In genomic region chr7:23246540-23246939, GRCh38 we compare ENCODE assay signal across 8 cellular contexts. TPM values are rescaled to one million over a fixed set of nuclear protein-coding genes. Genes with fewer than 3 reads are reported as not detected.
A peak's percentile ranks its signal among the peaks of the same experiment; 100 is the strongest.
DNase-seq lines count a peak whose midpoint lies in the region; ATAC-seq and TF ChIP-seq lines count a peak whose summit lies in the region.

Gene GPNMB, plus strand, starts transcription at chr7:23246775. Its CDS starts 83 bp downstream, at chr7:23246858.

- no peak within 1 kb of the TSS for H3K27ac ChIP-seq in IMR-90 (ENCODE audit: insufficient read depth, low read length)
- peak within 1 kb of the TSS; percentile 36 for H3K27ac ChIP-seq in colonic mucosa
- peak within 1 kb of the TSS; percentile 74 for H3K27ac ChIP-seq in lower lobe of right lung
- peak within 1 kb of the TSS; percentile 37 to 86 (median 79) for H3K27ac ChIP-seq in tibial nerve

- WGBS in IMR-90 (ENCODE audit: extremely low coverage in 2 of 2, insufficient read length in 1 of 2), 2 experiments: 88% methylated on average over 3 of the region's 7 CpGs; no CpG with 5 or more reads in 1 of the 2 experiments
- 35 to 37% methylated on average over 7 of the region's 7 CpGs for WGBS in tibial nerve, 2 donors

- dilution Hi-C loops in IMR-90 (cut with HindIII; ENCODE audit: low sequenced_read_pairs, unreplicated experiment): no loop called here

- in situ Hi-C loops in IMR-90 (cut with MboI; ENCODE audit: low sequenced_read_pairs): no loop called here

- ATAC-seq in IMR-90 (ENCODE audit: low read depth) (peak; percentile 60), lower lobe of right lung (peak; percentile 59 to 70)

- no peak within 1 kb of the TSS for H3K9ac ChIP-seq in IMR-90 (ENCODE audit: low read depth, low read length)
- H3K9ac ChIP-seq in colonic mucosa (ENCODE audit: low read depth in 2 of 2, low read length in 2 of 2): peak within 1 kb of the TSS in 1 of 2 donors; percentile 27

- DNase-seq in IMR-90 (peak; percentile 58), colonic mucosa (peak; percentile 32), lower lobe of right lung (no peak), tibial nerve (ENCODE audit: low spot score in 2 of 2) (peak; percentile 28 to 85), germinal center (ENCODE audit: low spot score) (no peak), RKO (ENCODE audit: low spot score) (no peak), OCI-M2 (lab: John Stamatoyannopoulos, UW; ENCODE audit: unreplicated experiment) (no peak)
- DNase-seq in stimulated activated naive CD4-positive, alpha-beta T cell (lab: John Stamatoyannopoulos, UW): no peak

- H3K4me3 ChIP-seq in IMR-90 (ENCODE audit: insufficient read depth, low read depth, low read length) (no peak within 1 kb of the TSS), colonic mucosa (peak within 1 kb of the TSS; percentile 22), lower lobe of right lung (peak within 1 kb of the TSS; percentile 53), tibial nerve (peak within 1 kb of the TSS; percentile 34 to 58 (median 44))

- H3K23ac ChIP-seq in IMR-90 (ENCODE audit: low read depth, low read length): no peak within 1 kb of the TSS

- no peak within 1 kb of the TSS for H4K8ac ChIP-seq in IMR-90 (ENCODE audit: low read depth in 2 of 2, low read length in 2 of 2)

- POLR2A ChIA-PET in IMR-90 (lab: Charles Lee; ENCODE audit: unreplicated experiment): no interaction called here

- no peak for TF ChIP-seq CTCF in IMR-90 (conservative IDR thresholded peaks at IDR 0.05; ENCODE audit: low read depth, low read length)
- no peak for TF ChIP-seq CTCF in colonic mucosa (IDR thresholded peaks at IDR 0.05)
- TF ChIP-seq CTCF in lower lobe of right lung (IDR thresholded peaks at IDR 0.05): no peak
- no peak for TF ChIP-seq CTCF in tibial nerve (IDR thresholded peaks at IDR 0.05)

- H2BK120ac ChIP-seq in IMR-90 (ENCODE audit: low read depth, low read length): no peak within 1 kb of the TSS

- no TSS peak for BruUV-seq in IMR-90 (replicated peaks; lab: Mats Ljungman, UMichigan)

- no peak within 1 kb of the TSS for H3K18ac ChIP-seq in IMR-90 (ENCODE audit: low read depth, low read length)

- H4K5ac ChIP-seq in IMR-90 (ENCODE audit: low read depth, low read length): no peak within 1 kb of the TSS

- H3K79me1 ChIP-seq in IMR-90 (ENCODE audit: low read depth in 1 of 2, low read length in 2 of 2): no peaks in the 10 kb centered on the region

- TF ChIP-seq POLR2A in IMR-90 (IDR thresholded peaks at IDR 0.05; ENCODE audit: low read depth, low read length) (no peak), tibial nerve (IDR thresholded peaks at IDR 0.05) (peak; percentile 27 to 58)

- H3K14ac ChIP-seq in IMR-90 (replicated peaks; ENCODE audit: low read depth, low read length): no peak within 1 kb of the TSS

- H3K56ac ChIP-seq in IMR-90 (ENCODE audit: extremely low read depth, insufficient read depth, low read length): no peak within 1 kb of the TSS

- H3K9me1 ChIP-seq in IMR-90 (ENCODE audit: insufficient read depth, low read length): no peaks in the 10 kb centered on the region

- no peak within 1 kb of the TSS for H2AK9ac ChIP-seq in IMR-90 (replicated peaks; ENCODE audit: low read depth, low read length, poor library complexity)

- no peak within 1 kb of the TSS for H2BK5ac ChIP-seq in IMR-90 (ENCODE audit: low read depth, low read length, poor library complexity, severe bottlenecking)

- no peak within 1 kb of the TSS for H4K91ac ChIP-seq in IMR-90 (ENCODE audit: insufficient read depth, low read depth, low read length)

- H4K20me1 ChIP-seq in IMR-90 (ENCODE audit: insufficient read depth, low read length): no peaks in the 10 kb centered on the region

- no peak within 1 kb of the TSS for H3K4ac ChIP-seq in IMR-90 (ENCODE audit: low read depth, low read length)

- H2BK15ac ChIP-seq in IMR-90 (ENCODE audit: low read depth, low read length): no peak within 1 kb of the TSS

- H3K36me3 ChIP-seq in IMR-90 (ENCODE audit: control insufficient read depth, insufficient read depth, low read length) (no peaks in the 10 kb centered on the region), colonic mucosa (no peaks in the 10 kb centered on the region), lower lobe of right lung (no peaks in the 10 kb centered on the region), tibial nerve (no peaks in the 10 kb centered on the region)

- H3K9me3 ChIP-seq in IMR-90 (ENCODE audit: control insufficient read depth, insufficient read depth, low read length) (peaks cover 2% of the 10 kb centered on the region; the same call in 1 of the 2 replicates), colonic mucosa (no peaks in the 10 kb centered on the region), lower lobe of right lung (no peaks in the 10 kb centered on the region), tibial nerve (peaks cover 0 to 3% (median 0%) of the 10 kb centered on the region in 4 donors)

- peak in 1 of 2 donors; percentile 84 for TF ChIP-seq EP300 in tibial nerve (IDR thresholded peaks at IDR 0.05)

- intact Hi-C loops in IMR-90 (cut with micrococcal nuclease) (no loop called here), colonic mucosa (cut with DNase I) (no loop called here), lower lobe of right lung (cut with DNase I) (no loop called here)

- H3K27me3 ChIP-seq in IMR-90 (ENCODE audit: control insufficient read depth, insufficient read depth, low read length) (peaks cover 42% of the 10 kb centered on the region), colonic mucosa (peaks cover 19% of the 10 kb centered on the region), lower lobe of right lung (ENCODE audit: low read depth) (peaks cover 19% of the 10 kb centered on the region), tibial nerve (no peaks in the 10 kb centered on the region)

- no peak within 1 kb of the TSS for H2AK5ac ChIP-seq in IMR-90 (ENCODE audit: low read depth, low read length)

- CTCF ChIA-PET in IMR-90 (lab: Yijun Ruan, JAX): no interaction called here

- H3K4me2 ChIP-seq in IMR-90 (ENCODE audit: low read depth, low read length): no peak within 1 kb of the TSS; the same call in 1 of the 2 replicates

- no peaks in the 10 kb centered on the region; the same call in 1 of the 2 replicates for H3K4me1 ChIP-seq in IMR-90 (ENCODE audit: control insufficient read depth, insufficient read depth, low read length)
- no peaks in the 10 kb centered on the region for H3K4me1 ChIP-seq in colonic mucosa
- no peaks in the 10 kb centered on the region for H3K4me1 ChIP-seq in lower lobe of right lung
- H3K4me1 ChIP-seq in tibial nerve: peaks cover 0 to 34% (median 0%) of the 10 kb centered on the region in 4 donors

- no peak for TF ChIP-seq RAD21 in IMR-90 (IDR thresholded peaks at IDR 0.05; ENCODE audit: low read length)

- H2AFZ ChIP-seq in IMR-90 (replicated peaks; ENCODE audit: low read length, poor library complexity): peak within 1 kb of the TSS; percentile 86

- H2BK20ac ChIP-seq in IMR-90 (ENCODE audit: low read depth, low read length): no peak within 1 kb of the TSS

TF ChIP-seq in IMR-90, 13 proteins besides CTCF, POLR2A, EP300 and RAD21:
- TF ChIP-seq MAFK (IDR thresholded peaks at IDR 0.05; ENCODE audit: low read depth, low read length) (no peak), BHLHE40 (IDR thresholded peaks at IDR 0.05; ENCODE audit: low read depth, low read length) (no peak), USF2 (IDR thresholded peaks at IDR 0.05; ENCODE audit: low read depth, low read length) (peak; percentile 31; the same call in 1 of the 2 replicates)

RNA-seq across cellular contexts. Expression of gene GPNMB, which starts in this region (rescaled TPM):
- total RNA-seq in IMR-90 (2012; rRNA removed) (under 0.01 TPM in 1 of 2 replicates, not detected in the other), colonic mucosa (10 to 100 TPM; 12.8 to 43.3 TPM), lower lobe of right lung (452 TPM), tibial nerve (100 to 1,000 TPM in 1 of 4 donors, 10 to 100 TPM in 3; 47.4 to 156 (median 72.5) TPM)
- 0.14 TPM in 1 of 2 replicates, not detected in the other for polyA plus RNA-seq in IMR-90 (2012; rRNA removed)
- polyA plus RNA-seq in IMR-90 (2012; cell fraction: cytosol; rRNA removed): 0.03 and 0.18 TPM in 2 replicates
- 0.07 and 0.28 TPM in 2 replicates for polyA plus RNA-seq in IMR-90 (2012; cell fraction: nucleus; rRNA removed; ENCODE audit: low replicate concordance)

Comparison
In these comparisons a context has a peak if more than half of its experiments do, and no peak if none do; other contexts are left out.
1. RNA of gene GPNMB (total RNA-seq): 452 TPM in lower lobe of right lung (single experiment), 47.4 to 156 TPM in tibial nerve and 12.8 to 43.3 TPM in colonic mucosa; under 0.01 TPM in IMR-90; every median in the first group is over 10 times any median in the second.
2. Peak in DNase-seq and ATAC-seq in IMR-90; RNA of the gene not detected or under 1 TPM.
3. DNase-seq: peak in colonic mucosa (single experiment) and tibial nerve (2 of 2); none in lower lobe of right lung (single experiment), germinal center (single experiment), stimulated activated naive CD4-positive, alpha-beta T cell (0 of 6), RKO (single experiment) and OCI-M2 (single experiment).